Comparison of ENCODE assay signal across 11 cellular contexts in the genomic region with DNA sequence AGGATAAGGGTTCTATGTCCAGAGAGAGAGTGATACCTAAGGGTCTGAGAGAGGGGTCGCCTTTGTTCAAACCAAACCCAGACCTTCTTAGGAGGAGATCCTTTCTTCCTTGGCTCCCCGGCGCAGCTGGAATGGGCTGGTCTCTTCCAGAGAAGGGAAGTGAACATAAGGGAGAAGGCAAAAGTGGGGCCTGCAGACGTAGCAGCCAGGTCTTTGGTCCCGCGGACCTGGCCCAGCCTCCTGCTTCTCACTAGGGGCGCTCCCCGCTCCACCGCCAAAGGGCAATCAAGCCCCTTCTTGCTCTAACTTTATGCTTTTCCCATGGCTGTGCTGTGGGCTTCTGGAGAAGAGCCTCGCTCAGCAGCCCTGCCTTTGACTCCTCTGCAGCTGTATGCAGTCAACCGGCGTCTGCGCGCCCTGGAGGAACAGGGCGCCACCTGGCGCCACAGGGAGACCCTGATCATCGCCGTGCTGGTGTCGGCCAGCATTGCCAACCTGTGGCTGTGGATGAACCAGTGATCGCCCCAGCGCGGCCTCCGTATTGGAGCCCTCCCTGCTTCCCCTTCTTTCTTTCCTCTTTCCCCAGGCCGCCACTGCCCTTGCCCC. TPM values are rescaled to one million over a fixed set of nuclear protein-coding genes. Genes with fewer than 3 reads are reported as not detected.
A peak's percentile ranks its signal among the peaks of the same experiment; 100 is the strongest.
DNase-seq lines count a peak whose midpoint lies in the region; ATAC-seq and TF ChIP-seq lines count a peak whose summit lies in the region.
"Had no signal": no experiment of that assay in that cellular context is flagged by ENCODE, and none has a peak within 500 bp of the region (broad histone marks: within the 10 kb centered on the region; RNA-seq: fewer than 3 reads in every experiment).

No MANE protein-coding gene starts in this region.

- ATAC-seq in Right ventricle myocardium inferior = peak; percentile 74
- no peak for ATAC-seq in stimulated activated memory B cell treated with anti-CD40 and anti-IgM and Interleukin-4, amounts not matched to agents 10 μg/mL and 1 μg/mL and 100 μg/mL, for 72 hours
- ATAC-seq in naive thymus-derived CD8-positive, alpha-beta T cell = no peak

- H3K4me3 Mint-ChIP-seq in stimulated activated memory B cell treated with anti-CD40 and anti-IgM and Interleukin-4, amounts not matched to agents 10 μg/mL and 1 μg/mL and 100 μg/mL, for 72 hours = no peak overlapping the region
- H3K4me3 Mint-ChIP-seq in naive thymus-derived CD8-positive, alpha-beta T cell = no peak overlapping the region

- peaks cover 0 to 12% of the 10 kb centered on the region in 2 donors for H3K4me1 ChIP-seq in right atrium auricular region
- H3K4me1 ChIP-seq in MM.1S (ENCODE audit: low read length) = no peaks in the 10 kb centered on the region

- H3K4me3 ChIP-seq in right atrium auricular region = no peak overlapping the region
- no peak overlapping the region for H3K4me3 ChIP-seq in WERI-Rb-1 (ENCODE audit: low read depth, low read length)
- H3K4me3 ChIP-seq in MM.1S (ENCODE audit: low read length) = no peak overlapping the region

- H3K27me3 ChIP-seq in right atrium auricular region (no peaks in the 10 kb centered on the region), WERI-Rb-1 (ENCODE audit: insufficient read depth, low read depth, severe bottlenecking) (peaks cover 55% of the 10 kb centered on the region), MM.1S (replicated peaks; ENCODE audit: insufficient read depth, low read length) (no peaks in the 10 kb centered on the region)

- no peaks in the 10 kb centered on the region for H3K9me3 Mint-ChIP-seq in stimulated activated memory B cell treated with anti-CD40 and anti-IgM and Interleukin-4, amounts not matched to agents 10 μg/mL and 1 μg/mL and 100 μg/mL, for 72 hours
- H3K9me3 Mint-ChIP-seq in naive thymus-derived CD8-positive, alpha-beta T cell = no peaks in the 10 kb centered on the region

- H2AFZ ChIP-seq in MM.1S (ENCODE audit: low read length) = no peak overlapping the region

- peak in 1 of 2 donors; percentile 52 for TF ChIP-seq CTCF in right atrium auricular region (IDR thresholded peaks at IDR 0.05)
- peak; percentile 91 for TF ChIP-seq CTCF in WERI-Rb-1 (IDR thresholded peaks at IDR 0.05; ENCODE audit: low read depth, low read length)
- no peak for TF ChIP-seq CTCF in MM.1S (IDR thresholded peaks at IDR 0.05; ENCODE audit: low read length)

- H3K36me3 ChIP-seq in right atrium auricular region = no peaks in the 10 kb centered on the region
- H3K36me3 ChIP-seq in WERI-Rb-1 = no peaks in the 10 kb centered on the region
- no peaks in the 10 kb centered on the region for H3K36me3 ChIP-seq in MM.1S (replicated peaks; ENCODE audit: insufficient read depth, low read length)

- intact Hi-C loops in Right ventricle myocardium inferior (cut with DNase I) = no loop called here

- no peak overlapping the region for H3K27ac ChIP-seq in right atrium auricular region
- H3K27ac ChIP-seq in WERI-Rb-1 = no peak overlapping the region
- H3K27ac ChIP-seq in MM.1S (ENCODE audit: low read length) = no peak overlapping the region

- no peaks in the 10 kb centered on the region for H3K9me3 ChIP-seq in right atrium auricular region
- no peaks in the 10 kb centered on the region for H3K9me3 ChIP-seq in WERI-Rb-1 (ENCODE audit: severe bottlenecking)
- H3K9me3 ChIP-seq in MM.1S (replicated peaks; ENCODE audit: insufficient read depth, low read length) = no peaks in the 10 kb centered on the region

- H4K20me1 ChIP-seq in MM.1S (ENCODE audit: insufficient read depth, low read length) = no peaks in the 10 kb centered on the region

- DNase-seq in Right ventricle myocardium inferior (ENCODE audit: missing footprints) = no peak
- no peak for DNase-seq in right atrium auricular region (ENCODE audit: low spot score)
- peak; percentile 67 for DNase-seq in WERI-Rb-1
- DNase-seq in kidney tubule cell (ENCODE audit: low spot score) = peak; percentile 36
- no peak for DNase-seq in DMS79 (lab: John Stamatoyannopoulos, UW)
- DNase-seq in MM.1S = no peak
- no peak for DNase-seq in naive thymus-derived CD8-positive, alpha-beta T cell
- DNase-seq: caudate nucleus, GOT3 had no signal

- no peak overlapping the region for H3K27ac Mint-ChIP-seq in stimulated activated memory B cell treated with anti-CD40 and anti-IgM and Interleukin-4, amounts not matched to agents 10 μg/mL and 1 μg/mL and 100 μg/mL, for 72 hours
- H3K27ac Mint-ChIP-seq in naive thymus-derived CD8-positive, alpha-beta T cell = no peak overlapping the region

- H3K36me3 Mint-ChIP-seq in stimulated activated memory B cell treated with anti-CD40 and anti-IgM and Interleukin-4, amounts not matched to agents 10 μg/mL and 1 μg/mL and 100 μg/mL, for 72 hours = no peaks in the 10 kb centered on the region
- no peaks in the 10 kb centered on the region for H3K36me3 Mint-ChIP-seq in naive thymus-derived CD8-positive, alpha-beta T cell

- no peaks in the 10 kb centered on the region for H3K9me2 ChIP-seq in MM.1S (replicated peaks; ENCODE audit: insufficient read depth, low read length)

- POLR2A ChIA-PET in naive thymus-derived CD8-positive, alpha-beta T cell (lab: Charles Lee) = no interaction called here

- H3K4me2 ChIP-seq in MM.1S (ENCODE audit: low read depth, low read length) = no peak overlapping the region

- peaks cover 8% of the 10 kb centered on the region for H3K27me3 Mint-ChIP-seq in stimulated activated memory B cell treated with anti-CD40 and anti-IgM and Interleukin-4, amounts not matched to agents 10 μg/mL and 1 μg/mL and 100 μg/mL, for 72 hours
- H3K27me3 Mint-ChIP-seq in naive thymus-derived CD8-positive, alpha-beta T cell = peaks cover 0 to 6% (median 3%) of the 10 kb centered on the region in 5 donors

- H3K79me2 ChIP-seq in MM.1S (ENCODE audit: low read length) = no peaks in the 10 kb centered on the region

- H3K4me1 Mint-ChIP-seq in stimulated activated memory B cell treated with anti-CD40 and anti-IgM and Interleukin-4, amounts not matched to agents 10 μg/mL and 1 μg/mL and 100 μg/mL, for 72 hours = no peaks in the 10 kb centered on the region
- H3K4me1 Mint-ChIP-seq in naive thymus-derived CD8-positive, alpha-beta T cell = no peaks in the 10 kb centered on the region

- no peak overlapping the region for H3K9ac ChIP-seq in MM.1S (ENCODE audit: low read length)

- no peaks in the 10 kb centered on the region for H3F3A ChIP-seq in MM.1S (ENCODE audit: insufficient read depth, low read length)

RNA-seq across cellular contexts. Expression of a gene that starts 6.5 kb away (rescaled TPM):
- not detected for total RNA-seq in Right ventricle myocardium inferior
- not detected for total RNA-seq in right atrium auricular region
- not detected for total RNA-seq in naive thymus-derived CD8-positive, alpha-beta T cell
- not detected for polyA plus RNA-seq in naive thymus-derived CD8-positive, alpha-beta T cell

RNA-seq across cellular contexts. Expression of a gene that starts 12.2 kb away (rescaled TPM):
- total RNA-seq in Right ventricle myocardium inferior (not detected), right atrium auricular region (not detected)
- not detected for total RNA-seq in naive thymus-derived CD8-positive, alpha-beta T cell
- not detected for polyA plus RNA-seq in naive thymus-derived CD8-positive, alpha-beta T cell
- total RNA-seq: M059J had no signal

RNA-seq across cellular contexts. Expression of a gene that starts 27.1 kb away (rescaled TPM):
- 3.4 TPM for total RNA-seq in Right ventricle myocardium inferior
- 1 to 10 TPM in 1 of 2 donors, under 1 TPM in 1; 0.08 to 1.7 TPM for total RNA-seq in right atrium auricular region
- not detected for total RNA-seq in naive thymus-derived CD8-positive, alpha-beta T cell
- polyA plus RNA-seq in naive thymus-derived CD8-positive, alpha-beta T cell = not detected
- total RNA-seq: M059J had no signal

Comparison
In these comparisons a context has a peak if more than half of its experiments do, and no peak if none do; other contexts are left out.
1. DNase-seq: peak in WERI-Rb-1 (single experiment) and kidney tubule cell (single experiment); none in Right ventricle myocardium inferior (single experiment), right atrium auricular region (single experiment), DMS79 (single experiment), MM.1S (single experiment) and naive thymus-derived CD8-positive, alpha-beta T cell (0 of 10).